9 cellular contexts compared by ENCODE assay signal in genomic region chr11:119567667-119568582, GRCh38.
A peak's percentile ranks its signal among the peaks of the same experiment; 100 is the strongest.
DNase-seq lines count a peak whose midpoint lies in the region; ATAC-seq and TF ChIP-seq lines count a peak whose summit lies in the region.
"Had no signal": no experiment of that assay in that cellular context is flagged by ENCODE, and none has a peak within 500 bp of the region (broad histone marks: within the 10 kb centered on the region; RNA-seq: fewer than 3 reads in every experiment).

No MANE protein-coding gene starts in this region.

- peak overlapping the region; percentile 29 to 98 for H2BK12ac ChIP-seq in mesenchymal stem cell (ENCODE audit: low read length in 2 of 2)

- peak overlapping the region; percentile 70 for H4K91ac ChIP-seq in mesenchymal stem cell (ENCODE audit: low read length)

- H3K4me2 ChIP-seq in mesenchymal stem cell (ENCODE audit: low read length, poor library complexity, severe bottlenecking), result no peak overlapping the region

- H3K4me3 ChIP-seq in mesenchymal stem cell (ENCODE audit: insufficient read depth in 1 of 2, low read depth in 1 of 2, low read length in 2 of 2), result no peak overlapping the region

- peak overlapping the region; percentile 76 to 99 for H3K18ac ChIP-seq in mesenchymal stem cell (ENCODE audit: low read depth in 1 of 2, low read length in 2 of 2)

- H3K27me3 ChIP-seq in mesenchymal stem cell (ENCODE audit: control insufficient read depth in 1 of 2, insufficient read depth in 1 of 2, low read length in 2 of 2), result peaks cover 0 to 4% of the 10 kb centered on the region in 2 experiments

- H2AK5ac ChIP-seq in mesenchymal stem cell (ENCODE audit: low read length, severe bottlenecking), result no peak overlapping the region

- peaks cover 10% of the 10 kb centered on the region for H3K4me1 ChIP-seq in mesenchymal stem cell (ENCODE audit: control insufficient read depth, insufficient read depth, low read depth, low read length)

- no peak for TF ChIP-seq CTCF in GM13976 (IDR thresholded peaks at IDR 0.05; ENCODE audit: borderline replicate concordance, control extremely low read depth, extremely low read depth, insufficient read depth, missing control alignments)

- peak overlapping the region; percentile 82 to 84 for H3K4ac ChIP-seq in mesenchymal stem cell (ENCODE audit: low read depth in 1 of 2, low read length in 2 of 2)

- H3K9ac ChIP-seq in mesenchymal stem cell (ENCODE audit: low read length), result no peak overlapping the region

- 7% methylated on average over 9 of the region's 9 CpGs for WGBS in mesenchymal stem cell

- H3K9me3 ChIP-seq in mesenchymal stem cell (ENCODE audit: control insufficient read depth, low read length), result peaks cover 9% of the 10 kb centered on the region

- no peaks in the 10 kb centered on the region for H3K79me1 ChIP-seq in mesenchymal stem cell (replicated peaks; ENCODE audit: low read length, poor library complexity, severe bottlenecking)

- H2BK15ac ChIP-seq in mesenchymal stem cell (ENCODE audit: low read depth, poor library complexity, severe bottlenecking), result no peak overlapping the region

- H3K23ac ChIP-seq in mesenchymal stem cell (ENCODE audit: low read length in 2 of 2), result no peak overlapping the region

- H2BK120ac ChIP-seq in mesenchymal stem cell (ENCODE audit: low read depth, low read length), result peak overlapping the region; percentile 54

- H3K27ac ChIP-seq in angular gyrus (ENCODE audit: low read depth, low read length) (peak overlapping the region; percentile 64), mesenchymal stem cell (ENCODE audit: low read length, poor library complexity, severe bottlenecking) (no peak overlapping the region)

- peak; percentile 56 for ATAC-seq in GM18868 (IDR thresholded peaks at IDR 0.05; ENCODE audit: unreplicated experiment)
- ATAC-seq: left colon had no signal

- H2BK5ac ChIP-seq in mesenchymal stem cell (ENCODE audit: low read depth, low read length, poor library complexity, severe bottlenecking), result no peak overlapping the region

- H3K36me3 ChIP-seq in mesenchymal stem cell (ENCODE audit: control insufficient read depth in 1 of 2, insufficient read depth in 2 of 2, low read depth in 1 of 2, low read length in 2 of 2), result no peaks in the 10 kb centered on the region

- H4K8ac ChIP-seq in mesenchymal stem cell (ENCODE audit: low read length), result peak overlapping the region; percentile 54

- no peak overlapping the region for H2AFZ ChIP-seq in mesenchymal stem cell (ENCODE audit: low read depth, low read length)

- in situ Hi-C loops in GM13976 (cut with MboI; ENCODE audit: low sequenced_read_pairs, unreplicated experiment), result no loop called here

- peak overlapping the region in 1 of 2 experiments; percentile 77 for H3K14ac ChIP-seq in mesenchymal stem cell (ENCODE audit: low read length in 2 of 2)

- DNase-seq in HS-5 (ENCODE audit: low read depth) (peak; percentile 64), mesenchymal stem cell (peak; percentile 94), GM19238 (ENCODE audit: insufficient read length, low spot score) (no peak), GM13976 (ENCODE audit: low spot score) (no peak), cerebellum (ENCODE audit: low spot score) (no peak)
- DNase-seq in activated effector memory CD4-positive, alpha-beta T cell treated with anti-CD3 and anti-CD28 coated beads, Interleukin-2, amount 50 U/mL, for 16 hours, result no peak

Comparison
In these comparisons a context has a peak if more than half of its experiments do, and no peak if none do; other contexts are left out.
1. DNase-seq: peak in HS-5 (single experiment) and mesenchymal stem cell (single experiment); none in GM19238 (single experiment), GM13976 (single experiment), cerebellum (single experiment) and activated effector memory CD4-positive, alpha-beta T cell treated with anti-CD3 and anti-CD28 coated beads, Interleukin-2, amount 50 U/mL, for 16 hours (single experiment).